15 cellular contexts compared by ENCODE assay signal in genomic region chr17:80805032-80805751, GRCh38.
A peak's percentile ranks its signal among the peaks of the same experiment; 100 is the strongest.
DNase-seq lines count a peak whose midpoint lies in the region; ATAC-seq and TF ChIP-seq lines count a peak whose summit lies in the region.
"Had no signal": no experiment of that assay in that cellular context is flagged by ENCODE, and none has a peak within 500 bp of the region (broad histone marks: within the 10 kb centered on the region; RNA-seq: fewer than 3 reads in every experiment).

No MANE protein-coding gene starts in this region.

- H2AK5ac ChIP-seq in neuronal stem cell (ENCODE audit: low read depth, low read length): no peak overlapping the region

- no peak overlapping the region for H2AFZ ChIP-seq in neuronal stem cell (ENCODE audit: low read length)

- H3K14ac ChIP-seq in neuronal stem cell (ENCODE audit: low read length): no peak overlapping the region

- no peak overlapping the region for H2BK5ac ChIP-seq in neuronal stem cell (ENCODE audit: low read length)

- H2BK120ac ChIP-seq in neuronal stem cell (ENCODE audit: low read depth, low read length): no peak overlapping the region

- H2BK12ac ChIP-seq in neuronal stem cell (ENCODE audit: low read length): no peak overlapping the region

- peaks cover 2 to 3% of the 10 kb centered on the region in 2 donors for H3K4me1 ChIP-seq in neuronal stem cell (ENCODE audit: control insufficient read depth in 2 of 2, insufficient read depth in 1 of 2, low read depth in 1 of 2, low read length in 2 of 2)
- H3K4me1 ChIP-seq: colonic mucosa, heart right ventricle, tibial nerve had no signal

- H3K27me3 ChIP-seq in neuronal stem cell (ENCODE audit: control insufficient read depth in 3 of 3, insufficient read depth in 3 of 3, low read depth in 1 of 3, low read length in 3 of 3): no peaks in the 10 kb centered on the region
- H3K27me3 ChIP-seq: colonic mucosa, heart right ventricle, tibial nerve had no signal

- no peak overlapping the region for H3K4me2 ChIP-seq in neuronal stem cell (ENCODE audit: insufficient read depth, low read length, poor library complexity, severe bottlenecking)

- peak; percentile 21 for DNase-seq in activated CD4-positive, CD25-positive, alpha-beta regulatory T cell treated with anti-CD3 and anti-CD28 coated beads, Interleukin-2, amount 50 U/mL, for 72 hours
- DNase-seq in HFF-Myc (ENCODE audit: extremely low read depth, low read depth) (peak; percentile 61), coronary artery (ENCODE audit: low spot score) (peak; percentile 35), neuronal stem cell (ENCODE audit: low spot score) (no peak), GM19238 (ENCODE audit: insufficient read length, low spot score) (no peak)
- DNase-seq: activated CD4-positive, CD25-positive, alpha-beta regulatory T cell; colonic mucosa; heart right ventricle; NCI-H526; small intestine had no signal

- H3K18ac ChIP-seq in neuronal stem cell (ENCODE audit: low read length): peak overlapping the region; percentile 52

- H3K27ac ChIP-seq in coronary artery (no peak overlapping the region), neuronal stem cell (replicated peaks; ENCODE audit: low read length) (no peak overlapping the region)
- H3K27ac ChIP-seq: colonic mucosa, heart right ventricle, tibial nerve had no signal

- no CpG with 5 or more reads among the region's 15 CpGs for WGBS in neuronal stem cell (ENCODE audit: extremely low coverage in 2 of 2, insufficient read length in 2 of 2, insufficient replicate concordance in 1 of 2), 2 donors

- H3K79me1 ChIP-seq in neuronal stem cell (ENCODE audit: low read depth, low read length): no peaks in the 10 kb centered on the region

- no peak overlapping the region for H3K4ac ChIP-seq in neuronal stem cell (ENCODE audit: low read length)

- no peak overlapping the region for H2BK15ac ChIP-seq in neuronal stem cell (ENCODE audit: low read length)

- no peaks in the 10 kb centered on the region for H3K36me3 ChIP-seq in neuronal stem cell (replicated peaks in 1 of 2; ENCODE audit: control insufficient read depth in 2 of 2, insufficient read depth in 2 of 2, low read length in 2 of 2)
- H3K36me3 ChIP-seq: colonic mucosa had no signal

- TF ChIP-seq CTCF in HFF-Myc (IDR thresholded peaks at IDR 0.05; ENCODE audit: low read depth, low read length, missing control alignments): no peak
- TF ChIP-seq CTCF in coronary artery (IDR thresholded peaks at IDR 0.05): no peak

- no peak overlapping the region for H3K23ac ChIP-seq in neuronal stem cell (ENCODE audit: low read depth, low read length, poor library complexity)

- H4K8ac ChIP-seq in neuronal stem cell (ENCODE audit: low read depth, low read length): no peak overlapping the region

- no peak overlapping the region for H4K91ac ChIP-seq in neuronal stem cell (ENCODE audit: low read depth, low read length, poor library complexity)

- no peak for ATAC-seq in activated CD4-positive, CD25-positive, alpha-beta regulatory T cell treated with anti-CD3 and anti-CD28 coated beads, Interleukin-2, amount 50 U/mL, for 24 hours
- ATAC-seq in HG02763 (IDR thresholded peaks at IDR 0.05; ENCODE audit: unreplicated experiment): no peak
- ATAC-seq in HG03135 (IDR thresholded peaks at IDR 0.05; ENCODE audit: unreplicated experiment): no peak
- ATAC-seq: heart right ventricle, Panc1 had no signal

- H3K4me3 ChIP-seq in HFF-Myc (replicated peaks; ENCODE audit: low read depth, low read length): no peak overlapping the region
- no peak overlapping the region for H3K4me3 ChIP-seq in coronary artery
- H3K4me3 ChIP-seq in neuronal stem cell (ENCODE audit: low read length in 2 of 2): no peak overlapping the region
- H3K4me3 ChIP-seq: colonic mucosa, heart right ventricle, tibial nerve had no signal

- no peak overlapping the region for H3K9ac ChIP-seq in neuronal stem cell (ENCODE audit: low read depth, low read length, poor library complexity)

- peaks cover 2 to 15% of the 10 kb centered on the region in 2 donors for H3K9me3 ChIP-seq in neuronal stem cell (replicated peaks in 1 of 2; ENCODE audit: control insufficient read depth in 2 of 2, insufficient read depth in 1 of 2, low read depth in 1 of 2, low read length in 2 of 2)
- H3K9me3 ChIP-seq: colonic mucosa had no signal

Comparison
In these comparisons a context has a peak if more than half of its experiments do, and no peak if none do; other contexts are left out.
1. DNase-seq: peak in activated CD4-positive, CD25-positive, alpha-beta regulatory T cell treated with anti-CD3 and anti-CD28 coated beads, Interleukin-2, amount 50 U/mL, for 72 hours (single experiment), HFF-Myc (single experiment) and coronary artery (single experiment); none in neuronal stem cell (single experiment) and GM19238 (single experiment).